1 cellular context compared by ENCODE assay signal in genomic region chr20:266604-267562, GRCh38.
A peak's percentile ranks its signal among the peaks of the same experiment; 100 is the strongest.
TF ChIP-seq lines count a peak whose summit lies in the region.

No MANE protein-coding gene starts in this region.

TF ChIP-seq in HepG2, 621 proteins besides CTCF, POLR2A, EP300 and RAD21 (continued from another document and continues in another):
- TF ChIP-seq ZBTB4 (CRISPR knock-in tag; IDR thresholded peaks at IDR 0.05; ENCODE audit: borderline replicate concordance) (peak; percentile 97), ZNF691 (CRISPR knock-in tag; IDR thresholded peaks at IDR 0.05; ENCODE audit: borderline replicate concordance, low read depth) (peak; percentile 96; the same call in 1 of the 2 replicates), SNAPC5 (CRISPR knock-in tag; IDR thresholded peaks at IDR 0.05; ENCODE audit: borderline replicate concordance) (peak; percentile 82), GPBP1L1 (CRISPR knock-in tag; IDR thresholded peaks at IDR 0.05) (no peak), ESRRA (CRISPR knock-in tag; IDR thresholded peaks at IDR 0.05; ENCODE audit: low read depth) (peak; percentile 61), ZNF614 (CRISPR knock-in tag; IDR thresholded peaks at IDR 0.05; ENCODE audit: borderline replicate concordance) (peak; percentile 74; the same call in 1 of the 2 replicates), DMAP1 (CRISPR knock-in tag; IDR thresholded peaks at IDR 0.05) (peak; percentile 95), GFI1 (CRISPR knock-in tag; IDR thresholded peaks at IDR 0.05; ENCODE audit: borderline replicate concordance) (peak; percentile 74; the same call in 1 of the 2 replicates), SMARCE1 (IDR thresholded peaks at IDR 0.05; ENCODE audit: borderline replicate concordance) (no peak), ZHX1 (CRISPR knock-in tag; IDR thresholded peaks at IDR 0.05; ENCODE audit: low read depth) (peak; percentile 84), ZNF264 (CRISPR knock-in tag; IDR thresholded peaks at IDR 0.05) (no peak), ZNF383 (CRISPR knock-in tag; IDR thresholded peaks at IDR 0.05; ENCODE audit: borderline replicate concordance) (no peak), SKI (IDR thresholded peaks at IDR 0.05; ENCODE audit: partially characterized antibody) (peak; percentile 24), ZGPAT (CRISPR knock-in tag; IDR thresholded peaks at IDR 0.05) (peak; percentile 96), ZNF460 (CRISPR knock-in tag; IDR thresholded peaks at IDR 0.05; ENCODE audit: borderline replicate concordance) (no peak), ZNF10 (CRISPR knock-in tag; IDR thresholded peaks at IDR 0.05; ENCODE audit: borderline replicate concordance, low read depth) (no peak), DNMT3B (CRISPR knock-in tag; conservative IDR thresholded peaks at IDR 0.05) (peak; percentile 90), ZNF362 (CRISPR knock-in tag; IDR thresholded peaks at IDR 0.05; ENCODE audit: borderline replicate concordance) (peak; percentile 58; the same call in 1 of the 2 replicates), SKIL (CRISPR knock-in tag; IDR thresholded peaks at IDR 0.05; ENCODE audit: borderline replicate concordance) (0 out of 2 replicates have a peak, but pooled peaks have one; percentile 22), ATF7-NPFF (CRISPR knock-in tag; IDR thresholded peaks at IDR 0.05; ENCODE audit: low read depth) (peak; percentile 96), ZBTB46 (CRISPR knock-in tag; IDR thresholded peaks at IDR 0.05; ENCODE audit: borderline replicate concordance) (0 out of 2 replicates have a peak, but pooled peaks have one; percentile 27), ZNF879 (CRISPR knock-in tag; IDR thresholded peaks at IDR 0.05) (peak; percentile 97), FOSL1 (CRISPR knock-in tag; IDR thresholded peaks at IDR 0.05; ENCODE audit: borderline replicate concordance) (no peak), SOX5 (CRISPR knock-in tag; IDR thresholded peaks at IDR 0.05; ENCODE audit: borderline replicate concordance) (peak; percentile 74), REPIN1 (CRISPR knock-in tag; IDR thresholded peaks at IDR 0.05; ENCODE audit: borderline replicate concordance, low read depth) (peak; percentile 98), ZNF24 (IDR thresholded peaks at IDR 0.05) (no peak), THRA (CRISPR knock-in tag; IDR thresholded peaks at IDR 0.05; ENCODE audit: borderline replicate concordance) (peak; percentile 76), ZNF543 (CRISPR knock-in tag; IDR thresholded peaks at IDR 0.05) (peak; percentile 98), ZNF512 (CRISPR knock-in tag; IDR thresholded peaks at IDR 0.05) (peak; percentile 12; the same call in 1 of the 2 replicates), USF2 (IDR thresholded peaks at IDR 0.05; ENCODE audit: low read depth, low read length) (peak; percentile 19; the same call in 1 of the 2 replicates), USF2 (CRISPR knock-in tag; IDR thresholded peaks at IDR 0.05; ENCODE audit: borderline replicate concordance) (peak; percentile 62), TSC22D2 (CRISPR knock-in tag; IDR thresholded peaks at IDR 0.05; ENCODE audit: borderline replicate concordance) (peak; percentile 66), ISX (CRISPR knock-in tag; conservative IDR thresholded peaks at IDR 0.05) (peak; percentile 62), ZNF235 (CRISPR knock-in tag; IDR thresholded peaks at IDR 0.05; ENCODE audit: borderline replicate concordance) (peak; percentile 52; the same call in 1 of the 2 replicates), SNAPC2 (CRISPR knock-in tag; IDR thresholded peaks at IDR 0.05) (peak; percentile 88), CENPX (CRISPR knock-in tag; IDR thresholded peaks at IDR 0.05) (no peak), ATM (IDR thresholded peaks at IDR 0.05; ENCODE audit: borderline replicate concordance) (no peak)
